In genomic region chr19:40225440-40226305, GRCh38 we compare ENCODE assay signal across 1 cellular context.
A peak's percentile ranks its signal among the peaks of the same experiment; 100 is the strongest.
TF ChIP-seq lines count a peak whose summit lies in the region.

No MANE protein-coding gene starts in this region.

TF ChIP-seq in HEK293, 187 proteins besides CTCF, POLR2A, EP300 and RAD21 (continued from another document):
- TF ChIP-seq, protein P1, sequence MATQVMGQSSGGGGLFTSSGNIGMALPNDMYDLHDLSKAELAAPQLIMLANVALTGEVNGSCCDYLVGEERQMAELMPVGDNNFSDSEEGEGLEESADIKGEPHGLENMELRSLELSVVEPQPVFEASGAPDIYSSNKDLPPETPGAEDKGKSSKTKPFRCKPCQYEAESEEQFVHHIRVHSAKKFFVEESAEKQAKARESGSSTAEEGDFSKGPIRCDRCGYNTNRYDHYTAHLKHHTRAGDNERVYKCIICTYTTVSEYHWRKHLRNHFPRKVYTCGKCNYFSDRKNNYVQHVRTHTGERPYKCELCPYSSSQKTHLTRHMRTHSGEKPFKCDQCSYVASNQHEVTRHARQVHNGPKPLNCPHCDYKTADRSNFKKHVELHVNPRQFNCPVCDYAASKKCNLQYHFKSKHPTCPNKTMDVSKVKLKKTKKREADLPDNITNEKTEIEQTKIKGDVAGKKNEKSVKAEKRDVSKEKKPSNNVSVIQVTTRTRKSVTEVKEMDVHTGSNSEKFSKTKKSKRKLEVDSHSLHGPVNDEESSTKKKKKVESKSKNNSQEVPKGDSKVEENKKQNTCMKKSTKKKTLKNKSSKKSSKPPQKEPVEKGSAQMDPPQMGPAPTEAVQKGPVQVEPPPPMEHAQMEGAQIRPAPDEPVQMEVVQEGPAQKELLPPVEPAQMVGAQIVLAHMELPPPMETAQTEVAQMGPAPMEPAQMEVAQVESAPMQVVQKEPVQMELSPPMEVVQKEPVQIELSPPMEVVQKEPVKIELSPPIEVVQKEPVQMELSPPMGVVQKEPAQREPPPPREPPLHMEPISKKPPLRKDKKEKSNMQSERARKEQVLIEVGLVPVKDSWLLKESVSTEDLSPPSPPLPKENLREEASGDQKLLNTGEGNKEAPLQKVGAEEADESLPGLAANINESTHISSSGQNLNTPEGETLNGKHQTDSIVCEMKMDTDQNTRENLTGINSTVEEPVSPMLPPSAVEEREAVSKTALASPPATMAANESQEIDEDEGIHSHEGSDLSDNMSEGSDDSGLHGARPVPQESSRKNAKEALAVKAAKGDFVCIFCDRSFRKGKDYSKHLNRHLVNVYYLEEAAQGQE (tag by site-specific recombination; IDR thresholded peaks at IDR 0.05), result no peak
- TF ChIP-seq HOXD13 (CRISPR knock-in tag; IDR thresholded peaks at IDR 0.05; ENCODE audit: borderline replicate concordance) (no peak), ZNF707 (tag by site-specific recombination; IDR thresholded peaks at IDR 0.05) (no peak), ZNF529 (tag by site-specific recombination; IDR thresholded peaks at IDR 0.05; ENCODE audit: insufficient replicate concordance) (no peak), ZNF335 (tag by site-specific recombination; conservative IDR thresholded peaks at IDR 0.05) (no peak), ZNF426 (tag by site-specific recombination; IDR thresholded peaks at IDR 0.05) (no peak), ZNF18 (tag by site-specific recombination; IDR thresholded peaks at IDR 0.05) (no peak), ZBTB21 (tag by site-specific recombination; IDR thresholded peaks at IDR 0.05) (no peak), ZNF510 (tag by site-specific recombination; IDR thresholded peaks at IDR 0.05; ENCODE audit: insufficient replicate concordance) (no peak), KLF10 (tag by site-specific recombination; IDR thresholded peaks at IDR 0.05) (no peak), ZNF214 (tag by site-specific recombination; IDR thresholded peaks at IDR 0.05; ENCODE audit: borderline replicate concordance) (no peak), ZNF350 (tag by site-specific recombination; IDR thresholded peaks at IDR 0.05) (no peak), ZNF114 (tag by site-specific recombination; IDR thresholded peaks at IDR 0.05) (no peak), ZNF24 (tag by site-specific recombination; IDR thresholded peaks at IDR 0.05) (no peak), IKZF3 (tag by site-specific recombination; IDR thresholded peaks at IDR 0.05) (no peak), PRDM4 (tag by site-specific recombination; IDR thresholded peaks at IDR 0.05) (no peak), ZNF544 (tag by site-specific recombination; IDR thresholded peaks at IDR 0.05) (no peak), ZNF621 (tag by site-specific recombination; IDR thresholded peaks at IDR 0.05) (no peak), ZBTB26 (tag by site-specific recombination; optimal IDR thresholded peaks at IDR 0.05) (no peak)
- TF ChIP-seq, protein P2, sequence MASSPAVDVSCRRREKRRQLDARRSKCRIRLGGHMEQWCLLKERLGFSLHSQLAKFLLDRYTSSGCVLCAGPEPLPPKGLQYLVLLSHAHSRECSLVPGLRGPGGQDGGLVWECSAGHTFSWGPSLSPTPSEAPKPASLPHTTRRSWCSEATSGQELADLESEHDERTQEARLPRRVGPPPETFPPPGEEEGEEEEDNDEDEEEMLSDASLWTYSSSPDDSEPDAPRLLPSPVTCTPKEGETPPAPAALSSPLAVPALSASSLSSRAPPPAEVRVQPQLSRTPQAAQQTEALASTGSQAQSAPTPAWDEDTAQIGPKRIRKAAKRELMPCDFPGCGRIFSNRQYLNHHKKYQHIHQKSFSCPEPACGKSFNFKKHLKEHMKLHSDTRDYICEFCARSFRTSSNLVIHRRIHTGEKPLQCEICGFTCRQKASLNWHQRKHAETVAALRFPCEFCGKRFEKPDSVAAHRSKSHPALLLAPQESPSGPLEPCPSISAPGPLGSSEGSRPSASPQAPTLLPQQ (tag by site-specific recombination; IDR thresholded peaks at IDR 0.05), result no peak
- TF ChIP-seq, protein P3, sequence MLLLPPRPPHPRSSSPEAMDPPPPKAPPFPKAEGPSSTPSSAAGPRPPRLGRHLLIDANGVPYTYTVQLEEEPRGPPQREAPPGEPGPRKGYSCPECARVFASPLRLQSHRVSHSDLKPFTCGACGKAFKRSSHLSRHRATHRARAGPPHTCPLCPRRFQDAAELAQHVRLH (tag by site-specific recombination; IDR thresholded peaks at IDR 0.05), result peak; percentile 64; the same call in 1 of the 2 replicates
